In the genomic region with DNA sequence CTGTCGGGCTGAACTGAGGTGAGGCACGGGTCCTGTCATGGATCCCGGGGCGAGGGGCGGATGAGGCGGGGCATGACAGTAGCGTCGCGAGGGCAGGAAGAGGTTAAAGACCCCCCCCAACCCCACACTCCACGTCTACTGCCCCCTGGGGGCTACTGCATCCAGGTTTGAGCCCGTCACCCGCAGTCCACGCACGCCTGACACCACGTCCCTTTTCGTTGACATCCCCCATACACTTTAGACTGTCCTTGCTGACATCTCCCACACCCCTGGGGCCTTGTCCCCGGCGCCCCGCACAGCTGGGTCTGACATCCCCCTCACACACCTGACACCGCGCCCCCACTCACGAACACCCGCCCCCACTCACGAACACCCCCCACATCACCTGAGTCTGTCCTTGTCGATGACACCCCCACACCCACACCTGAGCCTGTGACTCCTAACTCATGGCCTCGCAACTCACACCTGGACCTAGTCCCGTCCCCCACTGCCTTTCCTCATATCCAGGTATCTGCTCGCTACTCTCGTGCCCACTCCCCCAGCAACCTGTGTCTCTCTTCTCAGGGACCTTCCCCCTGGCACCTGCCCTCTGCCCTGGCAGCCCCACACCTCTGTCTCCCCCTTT, we compare ENCODE assay signal across 8 cellular contexts. TPM values are rescaled to one million over a fixed set of nuclear protein-coding genes. Genes with fewer than 3 reads are reported as not detected.
A peak's percentile ranks its signal among the peaks of the same experiment; 100 is the strongest.
DNase-seq lines count a peak whose midpoint lies in the region; ATAC-seq, FAIRE-seq and TF ChIP-seq lines count a peak whose summit lies in the region.

No MANE protein-coding gene starts in this region.

- H3K9me3 ChIP-seq in Peyer's patch = no peaks in the 10 kb centered on the region

- peaks cover 16% of the 10 kb centered on the region for H3K36me3 Mint-ChIP-seq in effector memory CD8-positive, alpha-beta T cell (ENCODE audit: insufficient read depth)
- H3K36me3 Mint-ChIP-seq in neural crest cell (ENCODE audit: low read depth) = no peaks in the 10 kb centered on the region

- peaks cover 3 to 22% (median 4%) of the 10 kb centered on the region in 4 donors for H3K4me1 ChIP-seq in Peyer's patch

- peak overlapping the region; percentile 88 for H3K4me3 ChIP-seq in BJ (ENCODE audit: low read depth, low read length)
- H3K4me3 ChIP-seq in Peyer's patch = peak overlapping the region; percentile 82 to 95 (median 92)

- H3K27me3 Mint-ChIP-seq in effector memory CD8-positive, alpha-beta T cell = no peaks in the 10 kb centered on the region
- H3K27me3 Mint-ChIP-seq in neural crest cell (ENCODE audit: low read depth) = peaks cover 22% of the 10 kb centered on the region

- H3K4me3 Mint-ChIP-seq in effector memory CD8-positive, alpha-beta T cell = peak overlapping the region; percentile 89 to 92
- peak overlapping the region; percentile 90 for H3K4me3 Mint-ChIP-seq in neural crest cell

- H3K27me3 ChIP-seq in BJ (ENCODE audit: control insufficient read depth, insufficient read depth, low read length) = no peaks in the 10 kb centered on the region
- no peaks in the 10 kb centered on the region for H3K27me3 ChIP-seq in Peyer's patch

- H3K27ac Mint-ChIP-seq in effector memory CD8-positive, alpha-beta T cell = peak overlapping the region; percentile 81 to 89
- H3K27ac Mint-ChIP-seq in neural crest cell (ENCODE audit: unreplicated experiment) = no peak overlapping the region

- H3K27ac ChIP-seq in Peyer's patch = peak overlapping the region; percentile 77 to 90 (median 86)

- H3K4me1 Mint-ChIP-seq in effector memory CD8-positive, alpha-beta T cell (ENCODE audit: low read depth in 2 of 2) = peaks cover 25 to 35% of the 10 kb centered on the region in 2 donors
- H3K4me1 Mint-ChIP-seq in neural crest cell = peaks cover 28% of the 10 kb centered on the region

- peaks cover 1% of the 10 kb centered on the region for H3K36me3 ChIP-seq in BJ (ENCODE audit: control insufficient read depth, insufficient read depth, low read length)
- no peaks in the 10 kb centered on the region for H3K36me3 ChIP-seq in Peyer's patch

- H3K9me3 Mint-ChIP-seq in effector memory CD8-positive, alpha-beta T cell = no peaks in the 10 kb centered on the region
- H3K9me3 Mint-ChIP-seq in neural crest cell = no peaks in the 10 kb centered on the region

- ATAC-seq in GM19023 (IDR thresholded peaks at IDR 0.05; ENCODE audit: unreplicated experiment) (peak; percentile 9), HG02588 (IDR thresholded peaks at IDR 0.05; ENCODE audit: unreplicated experiment) (no peak), GM18870 (IDR thresholded peaks at IDR 0.05; ENCODE audit: unreplicated experiment) (no peak)
- ATAC-seq in effector memory CD8-positive, alpha-beta T cell (replicated peaks) = peak; percentile 29

- TF ChIP-seq CTCF in BJ (IDR thresholded peaks at IDR 0.05; ENCODE audit: insufficient read depth, low read depth, low read length) (peak; percentile 51), Peyer's patch (IDR thresholded peaks at IDR 0.05) (peak in 4 of 6 experiments; percentile 24 to 32 (median 26)), neural crest cell (conservative IDR thresholded peaks at IDR 0.05) (peak; percentile 49)

- TF ChIP-seq POLR2A in Peyer's patch (IDR thresholded peaks at IDR 0.05) = peak in 1 of 2 donors; percentile 36

- CTCF ChIA-PET in BJ (lab: Yijun Ruan, JAX) = interaction anchor here (0.7 to 1.9 kb wide), 3 partner anchors 10 to 278 kb away, joined by 3 to 14 read pairs (median 3); no protein-coding TSS in a partner anchor

- DNase-seq in BJ (ENCODE audit: low read depth) (no peak), Peyer's patch (no peak), neural crest cell (ENCODE audit: low read depth, low spot score) (no peak), frontal cortex (ENCODE audit: low spot score in 2 of 2) (no peak)
- DNase-seq in effector memory CD8-positive, alpha-beta T cell = no peak

- no peak for FAIRE-seq in frontal cortex (lab: Jason Lieb, UNC)

- POLR2A ChIA-PET in BJ (lab: Charles Lee) = no interaction called here

RNA-seq across cellular contexts. Expression of a gene that starts 0.4 kb away (rescaled TPM):
- polyA plus RNA-seq in BJ (2011; rRNA removed) = 3.8 and 5.8 TPM in 2 replicates
- polyA minus RNA-seq in BJ (2011; rRNA and poly(A)+ RNA removed) = 3.5 and 4.6 TPM in 2 replicates
- 10 to 100 TPM; 11.2 to 24.8 (median 13.2) TPM for total RNA-seq in Peyer's patch
- 10.5 and 11.1 TPM in 2 replicates for total RNA-seq in neural crest cell
- 10.2 TPM for total RNA-seq in frontal cortex

RNA-seq across cellular contexts. Expression of a gene that starts 30.8 kb away (rescaled TPM):
- 20.7 and 31.5 TPM in 2 replicates for polyA plus RNA-seq in BJ (2011; rRNA removed)
- 25.1 and 40.5 TPM in 2 replicates for polyA minus RNA-seq in BJ (2011; rRNA and poly(A)+ RNA removed)
- total RNA-seq in Peyer's patch (10 to 100 TPM; 18.2 to 26.3 (median 24.5) TPM), neural crest cell (52.5 and 57.9 TPM in 2 replicates), frontal cortex (56.3 TPM)

RNA-seq across cellular contexts. Expression of a gene that starts 30.9 kb away (rescaled TPM):
- 33.0 and 37.4 TPM in 2 replicates for polyA plus RNA-seq in BJ (2011; rRNA removed)
- polyA minus RNA-seq in BJ (2011; rRNA and poly(A)+ RNA removed) = 14.6 and 16.8 TPM in 2 replicates
- 100 to 1,000 TPM in 1 of 4 donors, 10 to 100 TPM in 3; 32.9 to 157 (median 75.8) TPM for total RNA-seq in Peyer's patch
- 149 and 160 TPM in 2 replicates for total RNA-seq in neural crest cell
- 90.5 TPM for total RNA-seq in frontal cortex

Comparison
In these comparisons a context has a peak if more than half of its experiments do, and no peak if none do; other contexts are left out.
1. ATAC-seq: peak in GM19023 (single experiment) and effector memory CD8-positive, alpha-beta T cell (single experiment); none in HG02588 (single experiment) and GM18870 (single experiment).
2. Peak in every context shown above with its lines, with median percentiles within 50 percentile points of each other: CTCF ChIP-seq.